ENCODE assay signal across 23 cellular contexts in the genomic region with DNA sequence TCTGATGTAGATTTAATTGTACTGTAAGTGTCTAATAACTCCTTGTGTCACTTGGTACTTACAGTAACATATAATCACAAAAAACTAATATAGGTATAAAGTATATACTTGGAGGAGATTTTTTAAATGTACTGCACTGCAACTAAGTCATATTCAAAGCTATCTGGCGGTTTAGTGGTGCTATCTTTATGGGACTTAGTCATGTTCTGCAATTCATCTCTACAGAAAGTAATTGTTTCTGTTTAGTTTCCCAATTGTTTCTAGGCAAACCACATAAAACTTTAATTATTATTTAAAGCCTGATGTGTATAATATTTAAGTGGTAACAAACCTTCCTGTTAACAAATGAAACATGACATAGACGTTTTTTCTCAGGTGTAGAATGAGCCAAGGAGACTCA. TPM values are rescaled to one million over a fixed set of nuclear protein-coding genes. Genes with fewer than 3 reads are reported as not detected.
DNase-seq lines count a peak whose midpoint lies in the region; ATAC-seq and TF ChIP-seq lines count a peak whose summit lies in the region.
"Had no signal": no experiment of that assay in that cellular context is flagged by ENCODE, and none has a peak within 500 bp of the region (broad histone marks: within the 10 kb centered on the region; RNA-seq: fewer than 3 reads in every experiment).

No MANE protein-coding gene starts in this region.

- peaks cover 23% of the 10 kb centered on the region for H3K4me1 Mint-ChIP-seq in activated T-cell treated with anti-CD3 and anti-CD28 coated beads, Interleukin-2, amount 50 U/mL, for 72 hours (ENCODE audit: low read depth)
- peaks cover 34% of the 10 kb centered on the region for H3K4me1 Mint-ChIP-seq in activated T-cell treated with anti-CD3 and anti-CD28 coated beads, Interleukin-2, amount 50 U/mL, for 4 hours (ENCODE audit: low read depth)
- peaks cover 11% of the 10 kb centered on the region for H3K4me1 Mint-ChIP-seq in neural crest cell

- in situ Hi-C loops in Panc1 (cut with HindIII; ENCODE audit: low pct_unique_long_range_greater_than_20kb, low sequenced_read_pairs), result no loop called here

- no peak overlapping the region for H3K27ac ChIP-seq in HEK293 (ENCODE audit: extremely low read depth, low read depth, low read length)
- H3K27ac ChIP-seq in Panc1 (ENCODE audit: low read length), result no peak overlapping the region
- H3K27ac ChIP-seq: A549, GM23248, Peyer's patch, SJCRH30 had no signal

- H3K4me1 ChIP-seq in HEK293 (ENCODE audit: control insufficient read depth, insufficient read depth, low read length) (no peaks in the 10 kb centered on the region), Panc1 (ENCODE audit: control insufficient read depth, insufficient read depth, low read length) (peaks cover 12% of the 10 kb centered on the region)
- H3K4me1 ChIP-seq: BE2C, SJCRH30 had no signal

- no peak for ATAC-seq in activated T-cell treated with anti-CD3 and anti-CD28 coated beads, Interleukin-2, amount 50 U/mL, for 72 hours (replicated peaks in 1 of 2)
- ATAC-seq in activated T-cell treated with anti-CD3 and anti-CD28 coated beads, Interleukin-2, amount 50 U/mL, for 4 hours, result no peak
- ATAC-seq in Panc1, result no peak
- ATAC-seq: A549 had no signal

- no peaks in the 10 kb centered on the region for H3K27me3 ChIP-seq in Panc1 (ENCODE audit: control insufficient read depth, insufficient read depth, low read length)
- H3K27me3 ChIP-seq: BE2C, Peyer's patch, SJCRH30 had no signal

- DNase-seq in activated T-cell treated with anti-CD3 and anti-CD28 coated beads, Interleukin-2, amount 50 U/mL, for 72 hours, result no peak
- DNase-seq in activated T-cell treated with anti-CD3 and anti-CD28 coated beads, Interleukin-2, amount 50 U/mL, for 4 hours, result no peak
- no peak for DNase-seq in Panc1 (ENCODE audit: low read depth, low spot score)
- no peak for DNase-seq in neural crest cell (ENCODE audit: low read depth, low spot score)
- no peak for DNase-seq in stimulated activated naive CD4-positive, alpha-beta T cell (lab: John Stamatoyannopoulos, UW)
- DNase-seq in GM19238 (ENCODE audit: insufficient read length, low spot score), result no peak
- no peak for DNase-seq in COLO668 (lab: John Stamatoyannopoulos, UW; ENCODE audit: unreplicated experiment)
- DNase-seq: BE2C, Calu3, DMS153, GM23248, H9, KBM-7, NCI-H1105, NCI-H146, NCI-H2029, NCI-H2227 treated with DMSO at 0.1 percent for 48 hours, NCI-H510A treated with DMSO at 0.1 percent for 48 hours, NCI-H748 treated with DMSO at 0.1 percent for 48 hours, Peyer's patch, SJCRH30 had no signal

- H3K9me3 ChIP-seq in HEK293 (ENCODE audit: control insufficient read depth, insufficient read depth, low read depth, low read length), result no peaks in the 10 kb centered on the region
- H3K9me3 ChIP-seq in Panc1 (ENCODE audit: control insufficient read depth, insufficient read depth, low read depth, low read length), result no peaks in the 10 kb centered on the region
- H3K9me3 ChIP-seq: A549, BE2C, Peyer's patch, SJCRH30 had no signal

- H3K36me3 ChIP-seq in HEK293 (ENCODE audit: control insufficient read depth in 2 of 2, insufficient read depth in 1 of 2, low read length in 2 of 2) (peaks cover 20 to 74% of the 10 kb centered on the region in 2 experiments; a peak in 2 of 3 replicates), Panc1 (ENCODE audit: control insufficient read depth, insufficient read depth, low read length) (peaks cover 4% of the 10 kb centered on the region; the same call in 1 of the 2 replicates)

- intact Hi-C loops in Panc1 (cut with micrococcal nuclease; ENCODE audit: unreplicated experiment), result no loop called here

- H3K4me3 ChIP-seq in HEK293 (ENCODE audit: low read depth, low read length), result no peak overlapping the region
- H3K4me3 ChIP-seq in Panc1 (ENCODE audit: low read depth in 2 of 2, low read length in 2 of 2), result no peak overlapping the region
- H3K4me3 ChIP-seq: A549, GM23248, Peyer's patch, SJCRH30 had no signal

- TF ChIP-seq CTCF in HEK293 (tag by site-specific recombination; IDR thresholded peaks at IDR 0.05), result no peak
- no peak for TF ChIP-seq CTCF in Panc1 (IDR thresholded peaks at IDR 0.05)
- TF ChIP-seq CTCF in neural crest cell (conservative IDR thresholded peaks at IDR 0.05), result no peak

- H3K27me3 Mint-ChIP-seq in activated T-cell treated with anti-CD3 and anti-CD28 coated beads, Interleukin-2, amount 50 U/mL, for 72 hours (ENCODE audit: low read depth), result no peaks in the 10 kb centered on the region
- H3K27me3 Mint-ChIP-seq in activated T-cell treated with anti-CD3 and anti-CD28 coated beads, Interleukin-2, amount 50 U/mL, for 4 hours (ENCODE audit: low read depth), result no peaks in the 10 kb centered on the region
- no peaks in the 10 kb centered on the region for H3K27me3 Mint-ChIP-seq in neural crest cell (ENCODE audit: low read depth)

- no peak overlapping the region for H3K4me3 Mint-ChIP-seq in activated T-cell treated with anti-CD3 and anti-CD28 coated beads, Interleukin-2, amount 50 U/mL, for 72 hours
- H3K4me3 Mint-ChIP-seq in activated T-cell treated with anti-CD3 and anti-CD28 coated beads, Interleukin-2, amount 50 U/mL, for 4 hours, result no peak overlapping the region
- no peak overlapping the region for H3K4me3 Mint-ChIP-seq in neural crest cell
- H3K4me3 Mint-ChIP-seq: H9 had no signal

- TSS peak; percentile 22 for BruUV-seq in Panc1 (replicated peaks; lab: Mats Ljungman, UMichigan)

- H3K36me3 Mint-ChIP-seq in activated T-cell treated with anti-CD3 and anti-CD28 coated beads, Interleukin-2, amount 50 U/mL, for 72 hours (ENCODE audit: insufficient read depth in 2 of 2), result peaks cover 0 to 5% of the 10 kb centered on the region in 2 donors
- peaks cover 14% of the 10 kb centered on the region for H3K36me3 Mint-ChIP-seq in activated T-cell treated with anti-CD3 and anti-CD28 coated beads, Interleukin-2, amount 50 U/mL, for 4 hours (ENCODE audit: insufficient read depth)
- peaks cover 6% of the 10 kb centered on the region for H3K36me3 Mint-ChIP-seq in neural crest cell (ENCODE audit: low read depth)

- CTCF ChIA-PET in HEK293 (lab: Yijun Ruan, JAX), result no interaction called here
- CTCF ChIA-PET in Panc1 (lab: Charles Lee), result no interaction called here

- peak overlapping the region; percentile 54 for H3K27ac Mint-ChIP-seq in activated T-cell treated with anti-CD3 and anti-CD28 coated beads, Interleukin-2, amount 50 U/mL, for 72 hours
- peak overlapping the region; percentile 57 for H3K27ac Mint-ChIP-seq in neural crest cell (ENCODE audit: unreplicated experiment)

- no peaks in the 10 kb centered on the region for H3K9me3 Mint-ChIP-seq in activated T-cell treated with anti-CD3 and anti-CD28 coated beads, Interleukin-2, amount 50 U/mL, for 72 hours
- H3K9me3 Mint-ChIP-seq in activated T-cell treated with anti-CD3 and anti-CD28 coated beads, Interleukin-2, amount 50 U/mL, for 4 hours, result no peaks in the 10 kb centered on the region
- H3K9me3 Mint-ChIP-seq in neural crest cell, result no peaks in the 10 kb centered on the region
- H3K9me3 Mint-ChIP-seq: H9 had no signal

- POLR2A ChIA-PET in HEK293 (lab: Yijun Ruan, JAX) (interaction anchor here (0.6 kb wide), 1 partner anchor 46 kb away, joined by 9 read pairs; no protein-coding TSS in a partner anchor), Panc1 (lab: Charles Lee) (no interaction called here)

TF ChIP-seq in HEK293, 187 proteins besides CTCF, POLR2A, EP300 and RAD21 (continues in another document):
- no peak for TF ChIP-seq KLF7 (tag by site-specific recombination; IDR thresholded peaks at IDR 0.05; ENCODE audit: borderline replicate concordance)
- 0 out of 2 replicates have a peak, but pooled peaks have one; percentile 23 for TF ChIP-seq SP7 (tag by site-specific recombination; IDR thresholded peaks at IDR 0.05)
- TF ChIP-seq, protein P1, sequence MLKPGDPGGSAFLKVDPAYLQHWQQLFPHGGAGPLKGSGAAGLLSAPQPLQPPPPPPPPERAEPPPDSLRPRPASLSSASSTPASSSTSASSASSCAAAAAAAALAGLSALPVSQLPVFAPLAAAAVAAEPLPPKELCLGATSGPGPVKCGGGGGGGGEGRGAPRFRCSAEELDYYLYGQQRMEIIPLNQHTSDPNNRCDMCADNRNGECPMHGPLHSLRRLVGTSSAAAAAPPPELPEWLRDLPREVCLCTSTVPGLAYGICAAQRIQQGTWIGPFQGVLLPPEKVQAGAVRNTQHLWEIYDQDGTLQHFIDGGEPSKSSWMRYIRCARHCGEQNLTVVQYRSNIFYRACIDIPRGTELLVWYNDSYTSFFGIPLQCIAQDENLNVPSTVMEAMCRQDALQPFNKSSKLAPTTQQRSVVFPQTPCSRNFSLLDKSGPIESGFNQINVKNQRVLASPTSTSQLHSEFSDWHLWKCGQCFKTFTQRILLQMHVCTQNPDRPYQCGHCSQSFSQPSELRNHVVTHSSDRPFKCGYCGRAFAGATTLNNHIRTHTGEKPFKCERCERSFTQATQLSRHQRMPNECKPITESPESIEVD (tag by site-specific recombination; IDR thresholded peaks at IDR 0.05), result peak; percentile 38; the same call in 1 of the 2 replicates

RNA-seq across cellular contexts. Expression of a gene that starts 8.0 kb away (rescaled TPM):
- total RNA-seq in activated T-cell treated with anti-CD3 and anti-CD28 coated beads, Interleukin-2, amount 50 U/mL, for 72 hours, result 10 to 100 TPM; 56.7 to 64.3 TPM
- 10 to 100 TPM; 73.9 to 81.2 (median 80.0) TPM for total RNA-seq in activated T-cell treated with anti-CD3 and anti-CD28 coated beads, Interleukin-2, amount 50 U/mL, for 4 hours
- 179 TPM for total RNA-seq in Panc1 (2021; ENCODE audit: unreplicated experiment)
- 118 TPM for polyA plus RNA-seq in Panc1 (2012; ENCODE audit: insufficient read length)
- 132 and 134 TPM in 2 replicates for total RNA-seq in neural crest cell

RNA-seq across cellular contexts. Expression of a gene that starts 26.5 kb away (rescaled TPM):
- total RNA-seq in activated T-cell treated with anti-CD3 and anti-CD28 coated beads, Interleukin-2, amount 50 U/mL, for 72 hours, result 10 to 100 TPM; 32.0 to 40.3 TPM
- total RNA-seq in activated T-cell treated with anti-CD3 and anti-CD28 coated beads, Interleukin-2, amount 50 U/mL, for 4 hours, result 10 to 100 TPM; 11.1 to 15.4 (median 12.9) TPM
- total RNA-seq in Panc1 (2021; ENCODE audit: unreplicated experiment) (47.6 TPM), neural crest cell (33.5 and 37.6 TPM in 2 replicates)
- 63.6 TPM for polyA plus RNA-seq in Panc1 (2012; ENCODE audit: insufficient read length)

RNA-seq across cellular contexts. Expression of a gene that starts 47.1 kb away (rescaled TPM):
- total RNA-seq in activated T-cell treated with anti-CD3 and anti-CD28 coated beads, Interleukin-2, amount 50 U/mL, for 72 hours, result 1 to 10 TPM; 7.2 to 8.9 TPM
- total RNA-seq in activated T-cell treated with anti-CD3 and anti-CD28 coated beads, Interleukin-2, amount 50 U/mL, for 4 hours, result 1 to 10 TPM; 2.5 to 3.9 (median 3.2) TPM
- total RNA-seq in Panc1 (2021; ENCODE audit: unreplicated experiment) (6.4 TPM), neural crest cell (6.4 and 7.7 TPM in 2 replicates)
- polyA plus RNA-seq in Panc1 (2012; ENCODE audit: insufficient read length), result 3.9 TPM

RNA-seq across cellular contexts. Expression of a gene that starts 53.8 kb away (rescaled TPM):
- total RNA-seq in activated T-cell treated with anti-CD3 and anti-CD28 coated beads, Interleukin-2, amount 50 U/mL, for 72 hours, result 10 to 100 TPM; 21.4 to 26.3 TPM
- 10 to 100 TPM; 28.7 to 48.8 (median 36.5) TPM for total RNA-seq in activated T-cell treated with anti-CD3 and anti-CD28 coated beads, Interleukin-2, amount 50 U/mL, for 4 hours
- total RNA-seq in Panc1 (2021; ENCODE audit: unreplicated experiment), result 39.7 TPM
- 24.4 TPM for polyA plus RNA-seq in Panc1 (2012; ENCODE audit: insufficient read length)
- 39.7 and 40.1 TPM in 2 replicates for total RNA-seq in neural crest cell
